24 cellular contexts compared by ENCODE assay signal in genomic region chr17:9230861-9231260, GRCh38.
"Had no signal": no experiment of that assay in that cellular context is flagged by ENCODE, and none has a peak within 500 bp of the region (broad histone marks: within the 10 kb centered on the region; RNA-seq: fewer than 3 reads in every experiment).

No MANE protein-coding gene starts in this region.

- H3K4me3 ChIP-seq: body of pancreas, SK-N-MC had no signal

- H3K9me3 ChIP-seq: body of pancreas had no signal

- ATAC-seq: activated CD4-positive, CD25-positive, alpha-beta regulatory T cell treated with anti-CD3 and anti-CD28 coated beads, Interleukin-2, amount 50 U/mL, for 24 hours; activated CD8-positive, alpha-beta T cell treated with anti-CD3 and anti-CD28 coated beads for 36 hours; body of pancreas; Panc1; Right ventricle myocardium inferior had no signal

- H3K36me3 Mint-ChIP-seq: activated naive CD4-positive, alpha-beta T cell treated with anti-CD3 and anti-CD28 coated beads, Interleukin-2, amount 50 U/mL, for 24 hours had no signal

- H3K4me1 Mint-ChIP-seq: activated naive CD4-positive, alpha-beta T cell treated with anti-CD3 and anti-CD28 coated beads, Interleukin-2, amount 50 U/mL, for 24 hours had no signal

- H3K27ac ChIP-seq: body of pancreas, SK-N-MC had no signal

- H3K9me3 Mint-ChIP-seq: activated CD8-positive, alpha-beta T cell treated with anti-CD3 and anti-CD28 coated beads for 36 hours; activated naive CD4-positive, alpha-beta T cell treated with anti-CD3 and anti-CD28 coated beads, Interleukin-2, amount 50 U/mL, for 24 hours; T-helper 1 cell treated with Interleukin-12 subunit alpha and Interleukin-12 subunit beta and Interleukin-4 antibody, amounts not matched to agents 30 μg/mL and 1 μg/mL, for 36 hours had no signal

- H3K4me3 Mint-ChIP-seq: activated CD8-positive, alpha-beta T cell treated with anti-CD3 and anti-CD28 coated beads for 36 hours; activated naive CD4-positive, alpha-beta T cell treated with anti-CD3 and anti-CD28 coated beads, Interleukin-2, amount 50 U/mL, for 24 hours; T-helper 1 cell treated with Interleukin-12 subunit alpha and Interleukin-12 subunit beta and Interleukin-4 antibody, amounts not matched to agents 30 μg/mL and 1 μg/mL, for 36 hours had no signal

- H3K27ac Mint-ChIP-seq: activated CD8-positive, alpha-beta T cell treated with anti-CD3 and anti-CD28 coated beads for 36 hours; activated naive CD4-positive, alpha-beta T cell treated with anti-CD3 and anti-CD28 coated beads, Interleukin-2, amount 50 U/mL, for 24 hours; T-helper 1 cell treated with Interleukin-12 subunit alpha and Interleukin-12 subunit beta and Interleukin-4 antibody, amounts not matched to agents 30 μg/mL and 1 μg/mL, for 36 hours had no signal

- FAIRE-seq: bronchial epithelial cell had no signal

- DNase-seq: activated CD4-positive, alpha-beta T cell treated with anti-CD3 and anti-CD28 coated beads for 4 hours; activated CD8-positive, alpha-beta memory T cell treated with anti-CD3 and anti-CD28 coated beads, Interleukin-2, amount 50 U/mL, for 48 hours; activated CD8-positive, alpha-beta T cell treated with anti-CD3 and anti-CD28 coated beads for 36 hours; activated naive CD4-positive, alpha-beta T cell; activated T-cell treated with anti-CD3 and anti-CD28 coated beads, Interleukin-2, amount 50 U/mL, for 1 hour; body of pancreas; Kasumi-1; KBM-7; NCI-H1105 treated with DMSO at 0.1 percent for 48 hours; NCI-H1436 treated with DMSO at 0.1 percent for 48 hours; NCI-H187; NCI-H2081; NCI-H510A treated with DMSO at 0.1 percent for 48 hours; NCI-H69; NK-92 treated with Interleukin-12 subunit alpha and Interleukin-12 subunit beta, amount 100 ng/mL, for 24 hours; OCI-M1; RPMI8226 had no signal

- H3K27me3 ChIP-seq: body of pancreas had no signal
